22 cellular contexts compared by ENCODE assay signal in genomic region chr18:33647365-33647764, GRCh38.
DNase-seq lines count a peak whose midpoint lies in the region; ATAC-seq, FAIRE-seq and TF ChIP-seq lines count a peak whose summit lies in the region.
"Had no signal": no experiment of that assay in that cellular context is flagged by ENCODE, and none has a peak within 500 bp of the region (broad histone marks: within the 10 kb centered on the region; RNA-seq: fewer than 3 reads in every experiment).

No MANE protein-coding gene starts in this region.

- no peak for TF ChIP-seq POLR2A in H1 (IDR thresholded peaks at IDR 0.05; ENCODE audit: control extremely low read depth in 1 of 2, low read depth in 2 of 2, low read length in 2 of 2)

- H4K91ac ChIP-seq in H1 (replicated peaks; ENCODE audit: insufficient read length, low read length) = peak overlapping the region; percentile 70

- no peak overlapping the region for H2AK5ac ChIP-seq in H1 (ENCODE audit: low read depth, low read length)

- no peak overlapping the region for H2BK20ac ChIP-seq in H1 (ENCODE audit: low read length)

- TF ChIP-seq CTCF in GM23338 (conservative IDR thresholded peaks at IDR 0.05; ENCODE audit: low read depth in 2 of 2) (no peak), H1 (IDR thresholded peaks at IDR 0.05; ENCODE audit: control extremely low read depth in 1 of 3, insufficient read depth in 1 of 3, low read depth in 1 of 3, low read length in 3 of 3) (no peak), GM13976 (IDR thresholded peaks at IDR 0.05; ENCODE audit: borderline replicate concordance, control extremely low read depth, extremely low read depth, insufficient read depth, missing control alignments) (no peak), SK-N-SH (IDR thresholded peaks at IDR 0.05) (no peak)

- no peaks in the 10 kb centered on the region for H3K27me3 Mint-ChIP-seq in GM23338 (ENCODE audit: insufficient read depth, low read depth, poor library complexity)
- H3K27me3 Mint-ChIP-seq: B cell; CD4-positive, CD25-positive, alpha-beta regulatory T cell had no signal

- FAIRE-seq in H1 (lab: Jason Lieb, UNC) = no peak
- FAIRE-seq: A204.1, GM12878, GM18507 had no signal

- H3F3A ChIP-seq in GM23338 (replicated peaks; ENCODE audit: low read depth) = no peaks in the 10 kb centered on the region
- H3F3A ChIP-seq in SK-N-SH (replicated peaks; ENCODE audit: insufficient read depth) = no peaks in the 10 kb centered on the region

- H3K27me3 ChIP-seq in GM23338 (ENCODE audit: insufficient read depth) (no peaks in the 10 kb centered on the region), HUES64 (ENCODE audit: insufficient read depth, low read length) (no peaks in the 10 kb centered on the region), H1 (replicated peaks in 1 of 4; ENCODE audit: control insufficient read depth in 3 of 4, extremely low read depth in 1 of 4, insufficient read depth in 3 of 4, low read length in 3 of 4) (no peaks in the 10 kb centered on the region), SK-N-SH (ENCODE audit: insufficient read depth) (no peaks in the 10 kb centered on the region)
- H3K27me3 ChIP-seq: BLaER1 had no signal

- H4K20me1 ChIP-seq in GM23338 (replicated peaks; ENCODE audit: insufficient read depth) = no peaks in the 10 kb centered on the region
- no peaks in the 10 kb centered on the region for H4K20me1 ChIP-seq in H1 (replicated peaks in 1 of 2; ENCODE audit: control insufficient read depth in 1 of 2, insufficient read depth in 2 of 2, low read length in 2 of 2)
- H4K20me1 ChIP-seq in SK-N-SH (ENCODE audit: insufficient read depth) = no peaks in the 10 kb centered on the region
- H4K20me1 ChIP-seq: BLaER1 had no signal

- in situ Hi-C loops in GM13976 (cut with MboI; ENCODE audit: low sequenced_read_pairs, unreplicated experiment) = no loop called here

- H3K4me1 Mint-ChIP-seq in GM23338 = peaks cover 20% of the 10 kb centered on the region; the same call in 2 of the 3 replicates
- H3K4me1 Mint-ChIP-seq: B cell; CD4-positive, CD25-positive, alpha-beta regulatory T cell had no signal

- H3K79me2 ChIP-seq in GM23338 (replicated peaks; ENCODE audit: insufficient read depth) = no peaks in the 10 kb centered on the region
- no peaks in the 10 kb centered on the region for H3K79me2 ChIP-seq in H1 (ENCODE audit: control insufficient read depth in 1 of 2, insufficient read depth in 2 of 2, low read length in 2 of 2)
- H3K79me2 ChIP-seq in SK-N-SH (ENCODE audit: insufficient read depth) = no peaks in the 10 kb centered on the region

- H3K27ac ChIP-seq in GM23338 (ENCODE audit: low read depth) (peak overlapping the region; percentile 83), HUES64 (ENCODE audit: low read depth, low read length) (peak overlapping the region; percentile 61; the same call in 1 of the 2 replicates), H1 (ENCODE audit: low read depth, low read length) (peak overlapping the region; percentile 11; the same call in 1 of the 2 replicates), SK-N-SH (ENCODE audit: low read depth in 2 of 2, low read length in 1 of 2) (no peak overlapping the region)
- H3K27ac ChIP-seq: 22Rv1, BLaER1, C4-2B had no signal

- peak overlapping the region; percentile 91 for H2BK120ac ChIP-seq in H1 (replicated peaks; ENCODE audit: low read depth, low read length)

- TF ChIP-seq RAD21 in H1 (IDR thresholded peaks at IDR 0.05 in 1 of 2, conservative IDR thresholded peaks at IDR 0.05 in 1 of 2; ENCODE audit: low read depth in 2 of 2, low read length in 2 of 2) = no peak
- TF ChIP-seq RAD21 in SK-N-SH (IDR thresholded peaks at IDR 0.05; ENCODE audit: low read length) = no peak

- H3K4me2 ChIP-seq in GM23338 (peak overlapping the region; percentile 52), H1 (ENCODE audit: insufficient read depth in 1 of 2, low read depth in 2 of 2, low read length in 2 of 2) (peak overlapping the region; percentile 49 to 71), SK-N-SH (no peak overlapping the region)
- H3K4me2 ChIP-seq: BLaER1 had no signal

- H3K4me1 ChIP-seq in GM23338 (ENCODE audit: insufficient read depth) (peaks cover 56% of the 10 kb centered on the region), HUES64 (ENCODE audit: insufficient read depth, low read length) (peaks cover 48% of the 10 kb centered on the region), H1 (replicated peaks in 1 of 4; ENCODE audit: control insufficient read depth in 3 of 4, insufficient read depth in 4 of 4, low read length in 3 of 4) (peaks cover 0 to 17% (median 6%) of the 10 kb centered on the region in 4 experiments; a peak in 4 of 7 replicates), SK-N-SH (ENCODE audit: control insufficient read depth in 1 of 2, insufficient read depth in 2 of 2, low read depth in 1 of 2, low read length in 1 of 2) (no peaks in the 10 kb centered on the region)
- H3K4me1 ChIP-seq: BLaER1 had no signal

- no peak overlapping the region for H2BK15ac ChIP-seq in H1 (ENCODE audit: low read length)

- H3K79me1 ChIP-seq in H1 (ENCODE audit: low read depth, low read length) = no peaks in the 10 kb centered on the region

- TF ChIP-seq EP300 in H1 (IDR thresholded peaks at IDR 0.05; ENCODE audit: borderline replicate concordance in 1 of 2, low read depth in 2 of 2, low read length in 2 of 2) (no peak), SK-N-SH (IDR thresholded peaks at IDR 0.05; ENCODE audit: borderline replicate concordance in 1 of 2, low read depth in 1 of 2, low read length in 1 of 2) (no peak)

- H3K4me3 ChIP-seq in GM23338 (peak overlapping the region; percentile 15; the same call in 1 of the 2 replicates), HUES64 (ENCODE audit: low read length) (no peak overlapping the region), H1 (ENCODE audit: extremely low read depth in 1 of 4, insufficient read depth in 2 of 4, low read depth in 3 of 4, low read length in 4 of 4) (peak overlapping the region in 1 of 4 experiments; percentile 16; a peak in 1 of 8 replicates), SK-N-SH (ENCODE audit: low read depth in 2 of 2, low read length in 1 of 2) (no peak overlapping the region)
- H3K4me3 ChIP-seq: BLaER1, GM12878 had no signal

- H4K5ac ChIP-seq in H1 (ENCODE audit: insufficient read length, low read depth, low read length) = peak overlapping the region; percentile 65

- no peak overlapping the region for H3K4ac ChIP-seq in H1 (replicated peaks; ENCODE audit: insufficient read length, low read depth, low read length)

- no peaks in the 10 kb centered on the region for H3K36me3 Mint-ChIP-seq in GM23338 (ENCODE audit: low read depth)
- H3K36me3 Mint-ChIP-seq: CD4-positive, CD25-positive, alpha-beta regulatory T cell; CD8-positive, alpha-beta T cell had no signal

- no peak overlapping the region for H3K9ac ChIP-seq in HUES64 (ENCODE audit: low read depth, low read length)
- no peak overlapping the region for H3K9ac ChIP-seq in H1 (replicated peaks in 1 of 4; ENCODE audit: extremely low read depth in 1 of 4, low read depth in 3 of 4, low read length in 3 of 4)
- H3K9ac ChIP-seq in SK-N-SH = no peak overlapping the region
- H3K9ac ChIP-seq: BLaER1 had no signal

- no peak overlapping the region for H3K56ac ChIP-seq in H1 (replicated peaks; ENCODE audit: insufficient read length, low read depth, low read length)

- H3K36me3 ChIP-seq in GM23338 (ENCODE audit: insufficient read depth) (no peaks in the 10 kb centered on the region), HUES64 (ENCODE audit: insufficient read depth, low read length) (no peaks in the 10 kb centered on the region), H1 (ENCODE audit: control insufficient read depth in 2 of 4, insufficient read depth in 4 of 4, low read length in 3 of 4) (0 out of 8 replicates have a peak, but pooled peaks cover 0 to 2% (median 0%) of the 10 kb centered on the region in 4 experiments), SK-N-SH (replicated peaks in 1 of 2; ENCODE audit: control insufficient read depth in 1 of 2, insufficient read depth in 2 of 2, low read length in 1 of 2) (no peaks in the 10 kb centered on the region)
- H3K36me3 ChIP-seq: BLaER1 had no signal

- 57% methylated on average over 1 of the region's 1 CpG for WGBS in HUES64
- WGBS in H1 (ENCODE audit: extremely low coverage in 1 of 2, insufficient coverage in 1 of 2, insufficient read length in 1 of 2, insufficient replicate concordance in 2 of 2, low coverage in 1 of 2, low lambda C conversion rate in 2 of 2, missing lambda C conversion rate in 1 of 2), 2 experiments = 45% methylated on average over 1 of the region's 1 CpG; no CpG with 5 or more reads in 1 of the 2 experiments
- WGBS in SK-N-SH (ENCODE audit: low lambda C conversion rate) = 55% methylated on average over 1 of the region's 1 CpG

- H3K18ac ChIP-seq in H1 (ENCODE audit: extremely low read depth, low read length) = 0 out of 2 replicates have a peak overlapping the region, but pooled peaks have one; percentile 24

- peaks cover 15% of the 10 kb centered on the region; the same call in 1 of the 2 replicates for H3K9me2 ChIP-seq in GM23338 (ENCODE audit: insufficient read depth)
- H3K9me2 ChIP-seq in SK-N-SH = no peaks in the 10 kb centered on the region

- H3K27ac Mint-ChIP-seq in GM23338 = no peak overlapping the region
- H3K27ac Mint-ChIP-seq: B cell; CD4-positive, CD25-positive, alpha-beta regulatory T cell; CD8-positive, alpha-beta T cell; H9 had no signal

- H2BK5ac ChIP-seq in H1 (ENCODE audit: low read depth, low read length) = peak overlapping the region; percentile 61

- POLR2A ChIA-PET in H1 (lab: Charles Lee; ENCODE audit: partially characterized antibody) (no interaction called here), SK-N-SH (lab: Yijun Ruan, JAX) (no interaction called here)

- H3K23ac ChIP-seq in H1 (ENCODE audit: insufficient read length) = no peak overlapping the region

- CTCF ChIA-PET in H1 (lab: Charles Lee; ENCODE audit: partially characterized antibody) (no interaction called here), SK-N-SH (lab: Yijun Ruan, JAX) (no interaction called here)

- H3K14ac ChIP-seq in H1 (ENCODE audit: insufficient read length) = no peak overlapping the region

- H2BK12ac ChIP-seq in H1 (ENCODE audit: low read depth, low read length) = no peak overlapping the region

- DNase-seq in GM23338 (ENCODE audit: low spot score) (peak; percentile 37), H1 (ENCODE audit: low read depth in 1 of 2, low spot score in 2 of 2) (no peak), left kidney (ENCODE audit: low read depth, low spot score) (peak; percentile 26), COR-L47 (lab: John Stamatoyannopoulos, UW) (no peak), GM13976 (ENCODE audit: low spot score) (no peak), SK-N-SH (no peak)
- DNase-seq: CD4-positive, CD25-positive, alpha-beta regulatory T cell; CD8-positive, alpha-beta T cell; DMS 273 treated with DMSO at 0.1 percent for 48 hours; DMS79; EL; GDM1; H9 had no signal

- peak; percentile 86 for ATAC-seq in GM23338
- ATAC-seq: CD8-positive, alpha-beta T cell; GM12878; HCT116 had no signal

- no peaks in the 10 kb centered on the region; the same call in 1 of the 2 replicates for H3K23me2 ChIP-seq in H1 (ENCODE audit: low read depth, low read length)

- H3K4me3 Mint-ChIP-seq in GM23338 = no peak overlapping the region
- H3K4me3 Mint-ChIP-seq: B cell; CD4-positive, CD25-positive, alpha-beta regulatory T cell; CD8-positive, alpha-beta T cell; H9 had no signal

- H2AFZ ChIP-seq in GM23338 = 0 out of 2 replicates have a peak overlapping the region, but pooled peaks have one; percentile 53
- peak overlapping the region; percentile 80 for H2AFZ ChIP-seq in H1 (ENCODE audit: low read length)
- H2AFZ ChIP-seq in SK-N-SH (ENCODE audit: low read depth) = no peak overlapping the region

- no peak overlapping the region for H4K8ac ChIP-seq in H1 (ENCODE audit: extremely low read depth, insufficient read depth, low read length)

- H3K9me3 Mint-ChIP-seq in GM23338 = no peaks in the 10 kb centered on the region
- H3K9me3 Mint-ChIP-seq: CD8-positive, alpha-beta T cell; H9 had no signal

- no peaks in the 10 kb centered on the region for H3K9me3 ChIP-seq in HUES64 (ENCODE audit: insufficient read depth, low read depth, low read length)
- H3K9me3 ChIP-seq in H1 (ENCODE audit: insufficient read depth in 2 of 2, low read depth in 1 of 2, low read length in 1 of 2) = no peaks in the 10 kb centered on the region
- H3K9me3 ChIP-seq in SK-N-SH = no peaks in the 10 kb centered on the region
- H3K9me3 ChIP-seq: BLaER1 had no signal

Comparison
In these comparisons a context has a peak if more than half of its experiments do, and no peak if none do; other contexts are left out.
1. DNase-seq: peak in GM23338 (single experiment) and left kidney (single experiment); none in H1 (0 of 2), COR-L47 (single experiment), GM13976 (single experiment) and SK-N-SH (single experiment).
2. H3K27ac ChIP-seq: peak in GM23338 (single experiment), HUES64 (single experiment) and H1 (single experiment); none in SK-N-SH (0 of 2).